In the genomic region with DNA sequence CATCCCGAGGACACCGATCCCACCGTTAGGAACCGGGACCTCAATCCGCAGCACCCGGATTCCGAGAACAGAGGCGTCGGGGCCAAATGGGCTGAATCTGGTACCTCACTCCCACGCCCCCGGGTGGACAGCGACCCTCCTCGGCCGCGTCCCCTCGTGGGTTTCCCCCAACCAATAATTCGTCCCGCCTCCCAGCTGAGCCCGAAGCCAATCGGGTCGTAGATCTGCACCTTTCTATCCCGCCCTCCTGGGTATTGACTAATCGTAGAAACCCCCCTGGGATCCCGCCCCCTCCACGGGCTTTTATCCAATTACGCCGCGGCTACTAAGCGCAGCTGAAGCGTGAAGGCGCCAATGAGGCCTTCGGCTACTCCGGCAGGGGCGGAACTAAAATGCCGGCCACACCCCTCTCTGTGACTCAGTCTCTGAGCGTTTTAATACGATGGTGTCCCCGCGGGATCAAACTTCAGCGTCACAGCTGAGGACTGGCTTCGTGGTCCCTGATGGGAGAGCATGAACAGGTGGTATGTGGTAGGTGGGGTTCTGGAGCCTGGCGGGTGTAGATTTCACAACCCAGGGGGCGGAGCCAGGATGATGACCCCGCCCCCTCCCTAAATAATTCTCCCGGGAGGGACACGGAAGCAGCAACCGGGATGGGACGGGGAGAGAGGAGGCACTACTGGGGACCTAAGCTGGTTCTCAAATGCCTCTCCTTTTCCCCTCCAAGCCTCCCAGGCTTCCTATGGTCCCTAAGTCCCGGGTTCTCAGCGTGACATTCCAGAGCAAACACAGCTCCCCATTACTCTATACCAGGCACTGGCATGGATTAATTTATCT, we compare ENCODE assay signal across 1 cellular context.
TF ChIP-seq lines count a peak whose summit lies in the region.

A gene with protein sequence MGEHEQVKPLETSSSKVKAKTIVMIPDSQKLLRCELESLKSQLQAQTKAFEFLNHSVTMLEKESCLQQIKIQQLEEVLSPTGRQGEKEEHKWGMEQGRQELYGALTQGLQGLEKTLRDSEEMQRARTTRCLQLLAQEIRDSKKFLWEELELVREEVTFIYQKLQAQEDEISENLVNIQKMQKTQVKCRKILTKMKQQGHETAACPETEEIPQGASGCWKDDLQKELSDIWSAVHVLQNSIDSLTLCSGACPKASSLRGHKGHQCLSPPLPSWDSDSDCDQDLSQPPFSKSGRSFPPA (plus strand): TSS at position 416 of the 837 bp plus-strand sequence. CDS start 88 bp downstream, at position 504.
Gene TMEM205 (minus strand): TSS at position 165 of the 837 bp plus-strand sequence. CDS start 649 bp downstream, outside the sequence.

TF ChIP-seq in HepG2, 621 proteins besides CTCF, POLR2A, EP300 and RAD21 (continued from another document and continues in another):
- TF ChIP-seq, protein P1, sequence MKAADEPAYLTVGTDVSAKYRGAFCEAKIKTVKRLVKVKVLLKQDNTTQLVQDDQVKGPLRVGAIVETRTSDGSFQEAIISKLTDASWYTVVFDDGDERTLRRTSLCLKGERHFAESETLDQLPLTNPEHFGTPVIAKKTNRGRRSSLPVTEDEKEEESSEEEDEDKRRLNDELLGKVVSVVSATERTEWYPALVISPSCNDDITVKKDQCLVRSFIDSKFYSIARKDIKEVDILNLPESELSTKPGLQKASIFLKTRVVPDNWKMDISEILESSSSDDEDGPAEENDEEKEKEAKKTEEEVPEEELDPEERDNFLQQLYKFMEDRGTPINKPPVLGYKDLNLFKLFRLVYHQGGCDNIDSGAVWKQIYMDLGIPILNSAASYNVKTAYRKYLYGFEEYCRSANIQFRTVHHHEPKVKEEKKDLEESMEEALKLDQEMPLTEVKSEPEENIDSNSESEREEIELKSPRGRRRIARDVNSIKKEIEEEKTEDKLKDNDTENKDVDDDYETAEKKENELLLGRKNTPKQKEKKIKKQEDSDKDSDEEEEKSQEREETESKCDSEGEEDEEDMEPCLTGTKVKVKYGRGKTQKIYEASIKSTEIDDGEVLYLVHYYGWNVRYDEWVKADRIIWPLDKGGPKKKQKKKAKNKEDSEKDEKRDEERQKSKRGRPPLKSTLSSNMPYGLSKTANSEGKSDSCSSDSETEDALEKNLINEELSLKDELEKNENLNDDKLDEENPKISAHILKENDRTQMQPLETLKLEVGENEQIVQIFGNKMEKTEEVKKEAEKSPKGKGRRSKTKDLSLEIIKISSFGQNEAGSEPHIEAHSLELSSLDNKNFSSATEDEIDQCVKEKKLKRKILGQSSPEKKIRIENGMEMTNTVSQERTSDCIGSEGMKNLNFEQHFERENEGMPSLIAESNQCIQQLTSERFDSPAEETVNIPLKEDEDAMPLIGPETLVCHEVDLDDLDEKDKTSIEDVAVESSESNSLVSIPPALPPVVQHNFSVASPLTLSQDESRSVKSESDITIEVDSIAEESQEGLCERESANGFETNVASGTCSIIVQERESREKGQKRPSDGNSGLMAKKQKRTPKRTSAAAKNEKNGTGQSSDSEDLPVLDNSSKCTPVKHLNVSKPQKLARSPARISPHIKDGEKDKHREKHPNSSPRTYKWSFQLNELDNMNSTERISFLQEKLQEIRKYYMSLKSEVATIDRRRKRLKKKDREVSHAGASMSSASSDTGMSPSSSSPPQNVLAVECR (CRISPR knock-in tag; IDR thresholded peaks at IDR 0.05; ENCODE audit: borderline replicate concordance), result peak; percentile 31; the same call in 1 of the 2 replicates
- 0 out of 2 replicates have a peak, but pooled peaks have one; percentile 58 for TF ChIP-seq MEIS1 (CRISPR knock-in tag; IDR thresholded peaks at IDR 0.05; ENCODE audit: borderline replicate concordance)
- TF ChIP-seq, protein P2, sequence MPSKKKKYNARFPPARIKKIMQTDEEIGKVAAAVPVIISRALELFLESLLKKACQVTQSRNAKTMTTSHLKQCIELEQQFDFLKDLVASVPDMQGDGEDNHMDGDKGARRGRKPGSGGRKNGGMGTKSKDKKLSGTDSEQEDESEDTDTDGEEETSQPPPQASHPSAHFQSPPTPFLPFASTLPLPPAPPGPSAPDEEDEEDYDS (CRISPR knock-in tag; IDR thresholded peaks at IDR 0.05), result peak; percentile 78; the same call in 1 of the 2 replicates
- 0 out of 2 replicates have a peak, but pooled peaks have one; percentile 37 for TF ChIP-seq ARID2 (CRISPR knock-in tag; IDR thresholded peaks at IDR 0.05; ENCODE audit: borderline replicate concordance)
- TF ChIP-seq GATAD1 (CRISPR knock-in tag; IDR thresholded peaks at IDR 0.05), result peak; percentile 62
- peak; percentile 28; the same call in 1 of the 2 replicates for TF ChIP-seq TFDP2 (CRISPR knock-in tag; IDR thresholded peaks at IDR 0.05)
- no peak for TF ChIP-seq CBX2 (IDR thresholded peaks at IDR 0.05; ENCODE audit: low read depth, low read length)
- no peak for TF ChIP-seq CBX2 (CRISPR knock-in tag; IDR thresholded peaks at IDR 0.05; ENCODE audit: low read depth)
- no peak for TF ChIP-seq GABPA (IDR thresholded peaks at IDR 0.05; ENCODE audit: low read depth, low read length)
- TF ChIP-seq GABPA (CRISPR knock-in tag; IDR thresholded peaks at IDR 0.05; ENCODE audit: low read depth), result peak; percentile 50
- TF ChIP-seq GABPB1 (CRISPR knock-in tag; IDR thresholded peaks at IDR 0.05), result peak; percentile 63
- peak; percentile 71 for TF ChIP-seq CREM (IDR thresholded peaks at IDR 0.05)
- TF ChIP-seq CREM (CRISPR knock-in tag; IDR thresholded peaks at IDR 0.05), result no peak
- TF ChIP-seq SRSF1 (optimal IDR thresholded peaks at IDR 0.05; ENCODE audit: low read depth, low read length), result no peak
- TF ChIP-seq SP1 (IDR thresholded peaks at IDR 0.05), result no peak
- peak; percentile 85 for TF ChIP-seq SP1 (CRISPR knock-in tag; IDR thresholded peaks at IDR 0.05)
- peak; percentile 50; the same call in 1 of the 2 replicates for TF ChIP-seq SIN3A (IDR thresholded peaks at IDR 0.05; ENCODE audit: borderline replicate concordance, low read depth, low read length)
- peak; percentile 78 for TF ChIP-seq CEBPG (CRISPR knock-in tag; IDR thresholded peaks at IDR 0.05)
- TF ChIP-seq ELF3 (CRISPR knock-in tag; IDR thresholded peaks at IDR 0.05), result peak; percentile 36; the same call in 1 of the 2 replicates
- peak; percentile 56; the same call in 1 of the 2 replicates for TF ChIP-seq SALL1 (CRISPR knock-in tag; IDR thresholded peaks at IDR 0.05)
- no peak for TF ChIP-seq PCBP2 (optimal IDR thresholded peaks at IDR 0.05; ENCODE audit: low read depth, low read length, poor library complexity, severe bottlenecking)
- TF ChIP-seq ERF (CRISPR knock-in tag; IDR thresholded peaks at IDR 0.05), result peak; percentile 32; the same call in 1 of the 2 replicates
- no peak for TF ChIP-seq SOX13 (IDR thresholded peaks at IDR 0.05)
- TF ChIP-seq SOX13 (CRISPR knock-in tag; conservative IDR thresholded peaks at IDR 0.05 in 1 of 2, IDR thresholded peaks at IDR 0.05 in 1 of 2), result 0 out of 4 replicates have a peak, but pooled peaks of 1 of the 2 experiments have one; percentile 6
- TF ChIP-seq GMEB1 (CRISPR knock-in tag; IDR thresholded peaks at IDR 0.05; ENCODE audit: borderline replicate concordance), result no peak; the same call in 1 of the 2 replicates
- peak; percentile 49; the same call in 1 of the 2 replicates for TF ChIP-seq ZBTB7B (CRISPR knock-in tag; IDR thresholded peaks at IDR 0.05)
- no peak for TF ChIP-seq ZNF564 (CRISPR knock-in tag; IDR thresholded peaks at IDR 0.05)
- TF ChIP-seq ZNF7 (CRISPR knock-in tag; IDR thresholded peaks at IDR 0.05), result no peak
- peak; percentile 21; the same call in 1 of the 2 replicates for TF ChIP-seq ZFY (CRISPR knock-in tag; IDR thresholded peaks at IDR 0.05)
- TF ChIP-seq ZNF543 (CRISPR knock-in tag; IDR thresholded peaks at IDR 0.05), result 0 out of 2 replicates have a peak, but pooled peaks have one; percentile 34
- TF ChIP-seq SP5 (CRISPR knock-in tag; IDR thresholded peaks at IDR 0.05; ENCODE audit: borderline replicate concordance, low read depth), result no peak
- TF ChIP-seq BRCA1 (CRISPR knock-in tag; IDR thresholded peaks at IDR 0.05), result no peak
- peak; percentile 51; the same call in 1 of the 2 replicates for TF ChIP-seq ZFP91 (CRISPR knock-in tag; IDR thresholded peaks at IDR 0.05; ENCODE audit: borderline replicate concordance)
- TF ChIP-seq ZNF670 (CRISPR knock-in tag; IDR thresholded peaks at IDR 0.05; ENCODE audit: borderline replicate concordance), result peak; percentile 49; the same call in 1 of the 2 replicates
- TF ChIP-seq AHR (CRISPR knock-in tag; IDR thresholded peaks at IDR 0.05), result 0 out of 2 replicates have a peak, but pooled peaks have one; percentile 35
- peak; percentile 48 for TF ChIP-seq POLR2AphosphoS5 (IDR thresholded peaks at IDR 0.05; ENCODE audit: low read depth, low read length)
- peak; percentile 43; the same call in 1 of the 2 replicates for TF ChIP-seq DMAP1 (CRISPR knock-in tag; IDR thresholded peaks at IDR 0.05)
- TF ChIP-seq BORCS8-MEF2B (CRISPR knock-in tag; IDR thresholded peaks at IDR 0.05), result peak; percentile 77; the same call in 1 of the 2 replicates
- peak; percentile 55 for TF ChIP-seq ZNF687 (CRISPR knock-in tag; IDR thresholded peaks at IDR 0.05)
- no peak for TF ChIP-seq ZNF616 (CRISPR knock-in tag; IDR thresholded peaks at IDR 0.05; ENCODE audit: low read depth)
- peak; percentile 84 for TF ChIP-seq CREB1 (IDR thresholded peaks at IDR 0.05)
- peak; percentile 89 for TF ChIP-seq CREB1 (CRISPR knock-in tag; IDR thresholded peaks at IDR 0.05)
- TF ChIP-seq ETV5 (CRISPR knock-in tag; IDR thresholded peaks at IDR 0.05; ENCODE audit: borderline replicate concordance), result peak; percentile 13; the same call in 1 of the 2 replicates
- TF ChIP-seq MAZ (IDR thresholded peaks at IDR 0.05; ENCODE audit: borderline replicate concordance, low read depth, low read length), result no peak; the same call in 1 of the 2 replicates
- TF ChIP-seq MAZ (CRISPR knock-in tag; IDR thresholded peaks at IDR 0.05; ENCODE audit: low read depth), result 0 out of 2 replicates have a peak, but pooled peaks have one; percentile 4
- TF ChIP-seq TARDBP (CRISPR knock-in tag; IDR thresholded peaks at IDR 0.05), result peak; percentile 51; the same call in 1 of the 2 replicates
- TF ChIP-seq KDM5A (IDR thresholded peaks at IDR 0.05; ENCODE audit: borderline replicate concordance, low read length), result peak; percentile 38; the same call in 1 of the 2 replicates
- TF ChIP-seq, protein P3, sequence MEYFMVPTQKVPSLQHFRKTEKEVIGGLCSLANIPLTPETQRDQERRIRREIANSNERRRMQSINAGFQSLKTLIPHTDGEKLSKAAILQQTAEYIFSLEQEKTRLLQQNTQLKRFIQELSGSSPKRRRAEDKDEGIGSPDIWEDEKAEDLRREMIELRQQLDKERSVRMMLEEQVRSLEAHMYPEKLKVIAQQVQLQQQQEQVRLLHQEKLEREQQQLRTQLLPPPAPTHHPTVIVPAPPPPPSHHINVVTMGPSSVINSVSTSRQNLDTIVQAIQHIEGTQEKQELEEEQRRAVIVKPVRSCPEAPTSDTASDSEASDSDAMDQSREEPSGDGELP (IDR thresholded peaks at IDR 0.05; ENCODE audit: borderline replicate concordance, low read depth), result peak; percentile 90
